Comparison of ENCODE assay signal across 8 cellular contexts in the genomic region with DNA sequence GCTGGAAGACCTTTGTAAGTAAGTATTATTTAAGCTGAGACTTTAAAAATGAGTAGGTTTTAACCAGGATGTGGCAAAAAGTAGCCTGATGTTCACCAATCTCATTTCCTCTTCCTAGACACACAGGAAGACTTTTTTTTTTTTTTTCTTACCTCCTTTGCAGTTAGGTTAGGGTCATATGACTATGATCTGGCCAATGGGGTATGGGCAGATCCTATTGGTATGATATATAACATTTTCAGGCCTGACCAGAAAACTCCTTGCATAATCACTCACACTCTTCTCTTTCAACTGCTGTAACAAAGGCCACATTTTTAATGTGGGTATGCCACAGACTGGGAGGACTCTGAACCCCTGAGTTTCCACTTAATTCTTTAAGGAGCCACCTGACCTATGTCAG. TPM values are rescaled to one million over a fixed set of nuclear protein-coding genes. Genes with fewer than 3 reads are reported as not detected.
DNase-seq lines count a peak whose midpoint lies in the region; ATAC-seq and TF ChIP-seq lines count a peak whose summit lies in the region.

No MANE protein-coding gene starts in this region.

- peak; percentile 12 for TF ChIP-seq POLR2A in GM15510 (IDR thresholded peaks at IDR 0.05; ENCODE audit: borderline replicate concordance, extremely low read depth, insufficient read length)
- TF ChIP-seq POLR2A in Peyer's patch (IDR thresholded peaks at IDR 0.05) = no peak

- H3K4me1 ChIP-seq in BLaER1 treated with 17β-estradiol and CSF1 and Interleukin-3, amounts not matched to agents 10 nM and 100 nM = peaks cover 24 to 47% (median 40%) of the 10 kb centered on the region in 10 experiments
- peaks cover 0 to 24% (median 10%) of the 10 kb centered on the region in 4 donors for H3K4me1 ChIP-seq in Peyer's patch

- H3K4me2 ChIP-seq in BLaER1 treated with 17β-estradiol and CSF1 and Interleukin-3, amounts not matched to agents 10 nM and 100 nM = peak overlapping the region; percentile 7 to 63 (median 46); a peak in 21 of 22 replicates

- H3K4me3 ChIP-seq in BLaER1 treated with 17β-estradiol and CSF1 and Interleukin-3, amounts not matched to agents 10 nM and 100 nM = no peak overlapping the region
- no peak overlapping the region for H3K4me3 ChIP-seq in Peyer's patch
- no peak overlapping the region for H3K4me3 ChIP-seq in fibroblast of mammary gland (ENCODE audit: control insufficient read depth, low read depth, low read length)

- no peak overlapping the region for H3K9ac ChIP-seq in BLaER1 treated with 17β-estradiol and CSF1 and Interleukin-3, amounts not matched to agents 10 nM and 100 nM

- H3K27me3 ChIP-seq in BLaER1 treated with 17β-estradiol and CSF1 and Interleukin-3, amounts not matched to agents 10 nM and 100 nM = no peaks in the 10 kb centered on the region
- no peaks in the 10 kb centered on the region for H3K27me3 ChIP-seq in Peyer's patch

- H4K20me1 ChIP-seq in BLaER1 treated with 17β-estradiol and CSF1 and Interleukin-3, amounts not matched to agents 10 nM and 100 nM = no peaks in the 10 kb centered on the region

- no peak for DNase-seq in Peyer's patch
- DNase-seq in fibroblast of mammary gland (ENCODE audit: low read depth) = peak; percentile 10
- no peak for DNase-seq in omental fat pad (ENCODE audit: low spot score)
- no peak for DNase-seq in activated CD8-positive, alpha-beta memory T cell treated with anti-CD3 and anti-CD28 coated beads for 24 hours
- DNase-seq in stimulated activated CD4-positive, alpha-beta T cell treated with anti-CD3 and anti-CD28 coated beads, Interleukin-4, amount 100 ng/mL, for 1 hour = no peak

- TF ChIP-seq CTCF in Peyer's patch (IDR thresholded peaks at IDR 0.05) (no peak), fibroblast of mammary gland (conservative IDR thresholded peaks at IDR 0.05; ENCODE audit: control insufficient read depth, insufficient read depth, low read depth, low read length) (no peak), omental fat pad (IDR thresholded peaks at IDR 0.05) (no peak)

- H3K9me3 ChIP-seq in BLaER1 treated with 17β-estradiol and CSF1 and Interleukin-3, amounts not matched to agents 10 nM and 100 nM (replicated peaks in 1 of 11) = no peaks in the 10 kb centered on the region
- no peaks in the 10 kb centered on the region for H3K9me3 ChIP-seq in Peyer's patch

- ATAC-seq in omental fat pad (ENCODE audit: low FRiP score) (no peak), GM21390 (IDR thresholded peaks at IDR 0.05; ENCODE audit: unreplicated experiment) (no peak)

- H3K27ac ChIP-seq in BLaER1 treated with 17β-estradiol and CSF1 and Interleukin-3, amounts not matched to agents 10 nM and 100 nM = peak overlapping the region in 7 of 11 experiments; percentile 27 to 63 (median 55); a peak in 12 of 22 replicates
- H3K27ac ChIP-seq in Peyer's patch = peak overlapping the region; percentile 48 to 70 (median 56)

- H3K36me3 ChIP-seq in BLaER1 treated with 17β-estradiol and CSF1 and Interleukin-3, amounts not matched to agents 10 nM and 100 nM = no peaks in the 10 kb centered on the region
- H3K36me3 ChIP-seq in Peyer's patch = no peaks in the 10 kb centered on the region

RNA-seq across cellular contexts. Expression of gene RPS6KA5, which starts 2.7 kb away (rescaled TPM):
- 10 to 100 TPM; 10.3 to 15.1 (median 10.6) TPM for total RNA-seq in Peyer's patch
- 1 to 10 TPM; 1.8 to 4.9 (median 3.2) TPM for total RNA-seq in omental fat pad

RNA-seq across cellular contexts. Expression of gene DGLUCY, which starts 50.8 kb away (rescaled TPM):
- total RNA-seq in Peyer's patch = 100 to 1,000 TPM in 2 of 4 donors, 10 to 100 TPM in 2; 47.1 to 145 (median 102) TPM
- total RNA-seq in omental fat pad = 10 to 100 TPM; 27.5 to 93.2 (median 39.3) TPM
